8 cellular contexts compared by ENCODE assay signal in the genomic region with DNA sequence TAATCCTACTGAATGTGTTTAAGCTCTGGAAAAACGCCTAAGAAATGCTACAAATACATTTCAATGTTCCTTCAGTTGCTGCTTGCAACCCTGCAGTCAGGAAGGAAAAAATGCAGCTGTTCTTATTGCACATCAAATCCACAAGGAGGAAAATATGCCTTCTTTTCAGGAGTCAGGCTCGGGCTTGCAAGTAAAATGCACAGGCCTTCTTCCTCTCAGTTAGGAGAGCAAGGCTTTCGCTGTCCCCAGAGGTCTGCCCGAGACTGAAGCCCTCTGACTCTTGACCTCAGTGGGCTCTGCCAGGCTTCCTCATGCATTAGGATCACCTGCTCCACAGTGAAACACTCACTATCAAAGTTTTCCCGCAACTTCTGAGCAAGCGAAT. TPM values are rescaled to one million over a fixed set of nuclear protein-coding genes. Genes with fewer than 3 reads are reported as not detected.
DNase-seq lines count a peak whose midpoint lies in the region; ATAC-seq lines count a peak whose summit lies in the region.

No MANE protein-coding gene starts in this region.

- DNase-seq in activated CD4-positive, alpha-beta T cell treated with anti-CD3 and anti-CD28 coated beads, Interleukin-2, amount 10 ng/mL, durations not matched to agents 24 days and 14 days, result peak; percentile 54
- no peak for DNase-seq in activated CD4-positive, alpha-beta T cell treated with anti-CD3 and anti-CD28 coated beads, Interleukin-2, amount 10 ng/mL, durations not matched to agents 7 days and 5 days
- DNase-seq in adipocyte (ENCODE audit: low read depth) (peak; percentile 55), immature natural killer cell (no peak)
- DNase-seq in stimulated activated naive CD4-positive, alpha-beta T cell treated with Interleukin-2 at 50 U/mL for 16 hours (lab: John Stamatoyannopoulos, UW), result no peak

- POLR2A ChIA-PET in activated CD4-positive, alpha-beta T cell treated with anti-CD3 and anti-CD28 coated beads, Interleukin-2, amount 10 ng/mL, durations not matched to agents 7 days and 5 days (lab: Charles Lee), result no interaction called here

- peaks cover 12% of the 10 kb centered on the region for H3K4me1 Mint-ChIP-seq in activated CD4-positive, alpha-beta T cell treated with anti-CD3 and anti-CD28 coated beads, Interleukin-2, amount 10 ng/mL, durations not matched to agents 24 days and 14 days
- peaks cover 16% of the 10 kb centered on the region for H3K4me1 Mint-ChIP-seq in activated CD4-positive, alpha-beta T cell treated with anti-CD3 and anti-CD28 coated beads, Interleukin-2, amount 10 ng/mL, durations not matched to agents 7 days and 5 days
- peaks cover 15 to 18% of the 10 kb centered on the region in 2 donors for H3K4me1 Mint-ChIP-seq in immature natural killer cell

- intact Hi-C loops in activated CD4-positive, alpha-beta T cell treated with anti-CD3 and anti-CD28 coated beads, Interleukin-2, amount 10 ng/mL, durations not matched to agents 24 days and 14 days (cut with micrococcal nuclease), result no loop called here

- no peak for ATAC-seq in GM21529 (IDR thresholded peaks at IDR 0.05; ENCODE audit: unreplicated experiment)
- ATAC-seq in HG03378 (IDR thresholded peaks at IDR 0.05; ENCODE audit: unreplicated experiment), result no peak

- H3K4me1 ChIP-seq in adipocyte (ENCODE audit: control insufficient read depth, insufficient read depth, low read length) (peaks cover 21% of the 10 kb centered on the region), subcutaneous abdominal adipose tissue (ENCODE audit: control insufficient read depth in 5 of 5, insufficient read depth in 5 of 5, low read length in 5 of 5) (peaks cover 12 to 36% (median 31%) of the 10 kb centered on the region in 5 donors)

- CTCF ChIA-PET in activated CD4-positive, alpha-beta T cell treated with anti-CD3 and anti-CD28 coated beads, Interleukin-2, amount 10 ng/mL, durations not matched to agents 7 days and 5 days (lab: Charles Lee), result no interaction called here

- H3K4me3 ChIP-seq in adipocyte (ENCODE audit: low read length) (peak overlapping the region; percentile 81), subcutaneous abdominal adipose tissue (ENCODE audit: low read depth in 1 of 5, low read length in 5 of 5) (peak overlapping the region; percentile 45 to 60 (median 55))

- no peaks in the 10 kb centered on the region for H3K9me3 Mint-ChIP-seq in activated CD4-positive, alpha-beta T cell treated with anti-CD3 and anti-CD28 coated beads, Interleukin-2, amount 10 ng/mL, durations not matched to agents 24 days and 14 days
- no peaks in the 10 kb centered on the region for H3K9me3 Mint-ChIP-seq in activated CD4-positive, alpha-beta T cell treated with anti-CD3 and anti-CD28 coated beads, Interleukin-2, amount 10 ng/mL, durations not matched to agents 7 days and 5 days
- peaks cover 0 to 2% (median 0%) of the 10 kb centered on the region in 6 donors for H3K9me3 Mint-ChIP-seq in immature natural killer cell

- H3K27ac ChIP-seq in subcutaneous abdominal adipose tissue (ENCODE audit: low read depth, low read length), result peak overlapping the region; percentile 35

- H3K36me3 Mint-ChIP-seq in activated CD4-positive, alpha-beta T cell treated with anti-CD3 and anti-CD28 coated beads, Interleukin-2, amount 10 ng/mL, durations not matched to agents 24 days and 14 days (ENCODE audit: low read depth), result peaks cover 1% of the 10 kb centered on the region
- H3K36me3 Mint-ChIP-seq in activated CD4-positive, alpha-beta T cell treated with anti-CD3 and anti-CD28 coated beads, Interleukin-2, amount 10 ng/mL, durations not matched to agents 7 days and 5 days (ENCODE audit: low read depth), result peaks cover 4% of the 10 kb centered on the region
- peaks cover 0 to 3% (median 0%) of the 10 kb centered on the region in 3 donors for H3K36me3 Mint-ChIP-seq in immature natural killer cell

- H3K9me3 ChIP-seq in adipocyte (ENCODE audit: control insufficient read depth, low read length), result no peaks in the 10 kb centered on the region
- no peaks in the 10 kb centered on the region for H3K9me3 ChIP-seq in subcutaneous abdominal adipose tissue (ENCODE audit: control insufficient read depth in 5 of 5, low read length in 5 of 5)

- H3K4me3 Mint-ChIP-seq in activated CD4-positive, alpha-beta T cell treated with anti-CD3 and anti-CD28 coated beads, Interleukin-2, amount 10 ng/mL, durations not matched to agents 24 days and 14 days, result peak overlapping the region; percentile 60
- H3K4me3 Mint-ChIP-seq in activated CD4-positive, alpha-beta T cell treated with anti-CD3 and anti-CD28 coated beads, Interleukin-2, amount 10 ng/mL, durations not matched to agents 7 days and 5 days, result no peak overlapping the region
- peak overlapping the region in 3 of 5 donors; percentile 55 to 79 (median 56) for H3K4me3 Mint-ChIP-seq in immature natural killer cell

- H3K27me3 Mint-ChIP-seq in activated CD4-positive, alpha-beta T cell treated with anti-CD3 and anti-CD28 coated beads, Interleukin-2, amount 10 ng/mL, durations not matched to agents 24 days and 14 days, result peaks cover 63% of the 10 kb centered on the region
- H3K27me3 Mint-ChIP-seq in activated CD4-positive, alpha-beta T cell treated with anti-CD3 and anti-CD28 coated beads, Interleukin-2, amount 10 ng/mL, durations not matched to agents 7 days and 5 days, result peaks cover 74% of the 10 kb centered on the region
- peaks cover 18 to 39% (median 18%) of the 10 kb centered on the region in 3 donors for H3K27me3 Mint-ChIP-seq in immature natural killer cell (ENCODE audit: low read depth in 3 of 3)

- no peak overlapping the region for H3K27ac Mint-ChIP-seq in activated CD4-positive, alpha-beta T cell treated with anti-CD3 and anti-CD28 coated beads, Interleukin-2, amount 10 ng/mL, durations not matched to agents 24 days and 14 days
- H3K27ac Mint-ChIP-seq in activated CD4-positive, alpha-beta T cell treated with anti-CD3 and anti-CD28 coated beads, Interleukin-2, amount 10 ng/mL, durations not matched to agents 7 days and 5 days, result no peak overlapping the region
- no peak overlapping the region for H3K27ac Mint-ChIP-seq in immature natural killer cell

- H3K36me3 ChIP-seq in adipocyte (ENCODE audit: control insufficient read depth, insufficient read depth, low read length, severe bottlenecking) (no peaks in the 10 kb centered on the region), subcutaneous abdominal adipose tissue (ENCODE audit: control insufficient read depth in 5 of 5, insufficient read depth in 5 of 5, low read length in 5 of 5) (no peaks in the 10 kb centered on the region)

- no peaks in the 10 kb centered on the region for H3K27me3 ChIP-seq in adipocyte (replicated peaks; ENCODE audit: control insufficient read depth, insufficient read depth, low read length)
- H3K27me3 ChIP-seq in subcutaneous abdominal adipose tissue (ENCODE audit: control insufficient read depth in 5 of 5, insufficient read depth in 4 of 5, low read length in 5 of 5), result peaks cover 22 to 38% (median 26%) of the 10 kb centered on the region in 5 donors

- H3K9ac ChIP-seq in adipocyte (ENCODE audit: low read length) (peak overlapping the region; percentile 73), subcutaneous abdominal adipose tissue (ENCODE audit: low read length in 5 of 5) (peak overlapping the region in 2 of 5 donors; percentile 33 to 49)

RNA-seq across cellular contexts. Expression of a gene that starts 0.9 kb away (rescaled TPM):
- not detected in 2 replicates for total RNA-seq in activated CD4-positive, alpha-beta T cell treated with anti-CD3 and anti-CD28 coated beads, Interleukin-2, amount 10 ng/mL, durations not matched to agents 24 days and 14 days
- not detected for total RNA-seq in activated CD4-positive, alpha-beta T cell treated with anti-CD3 and anti-CD28 coated beads, Interleukin-2, amount 10 ng/mL, durations not matched to agents 7 days and 5 days
- polyA plus RNA-seq in immature natural killer cell, result not detected

Comparison
In these comparisons a context has a peak if more than half of its experiments do, and no peak if none do; other contexts are left out.
1. DNase-seq: peak in activated CD4-positive, alpha-beta T cell treated with anti-CD3 and anti-CD28 coated beads, Interleukin-2, amount 10 ng/mL, durations not matched to agents 24 days and 14 days (single experiment) and adipocyte (single experiment); none in activated CD4-positive, alpha-beta T cell treated with anti-CD3 and anti-CD28 coated beads, Interleukin-2, amount 10 ng/mL, durations not matched to agents 7 days and 5 days (single experiment), immature natural killer cell (0 of 3) and stimulated activated naive CD4-positive, alpha-beta T cell treated with Interleukin-2 at 50 U/mL for 16 hours (single experiment).